19 cellular contexts compared by ENCODE assay signal in genomic region chr7:45661302-45661995, GRCh38.
"Had no signal": no experiment of that assay in that cellular context is flagged by ENCODE, and none has a peak within 500 bp of the region (broad histone marks: within the 10 kb centered on the region; RNA-seq: fewer than 3 reads in every experiment).

No MANE protein-coding gene starts in this region.

- H3K27me3 Mint-ChIP-seq: activated B cell treated with CpG ODN at 0.5 μM for 24 hours; activated naive CD8-positive, alpha-beta T cell treated with anti-CD3 and anti-CD28 coated beads for 36 hours; stimulated activated naive CD8-positive, alpha-beta T cell treated with anti-CD3 and anti-CD28 coated beads, Interleukin-15, Interleukin-2, amounts not matched to agents 100 ng/mL and 50 ng/mL, for 24 hours; T-cell had no signal

- ATAC-seq: activated T-helper 17 cell treated with anti-CD3 and anti-CD28 coated beads, Interleukin-2, amount 50 U/mL, for 72 hours; T-cell; upper lobe of right lung had no signal

- H3K36me3 ChIP-seq: suprapubic skin, upper lobe of right lung had no signal

- H3K9me3 ChIP-seq: SK-N-SH, suprapubic skin, upper lobe of right lung had no signal

- H3K4me1 ChIP-seq: suprapubic skin, upper lobe of right lung had no signal

- H3K27ac ChIP-seq: skin epidermis, suprapubic skin, upper lobe of right lung had no signal

- H3K4me3 Mint-ChIP-seq: activated B cell treated with CpG ODN at 0.5 μM for 24 hours; activated naive CD8-positive, alpha-beta T cell treated with anti-CD3 and anti-CD28 coated beads for 36 hours; activated T-helper 17 cell treated with anti-CD3 and anti-CD28 coated beads, Interleukin-2, amount 50 U/mL, for 72 hours; stimulated activated naive CD8-positive, alpha-beta T cell treated with anti-CD3 and anti-CD28 coated beads, Interleukin-15, Interleukin-2, amounts not matched to agents 100 ng/mL and 50 ng/mL, for 24 hours; T-cell had no signal

- H3K4me3 ChIP-seq: dorsolateral prefrontal cortex, skin epidermis, suprapubic skin, upper lobe of right lung had no signal

- H3K27me3 ChIP-seq: dorsolateral prefrontal cortex, suprapubic skin, upper lobe of right lung had no signal

- H3K36me3 Mint-ChIP-seq: activated naive CD8-positive, alpha-beta T cell treated with anti-CD3 and anti-CD28 coated beads for 36 hours; T-cell had no signal

- H3K9me3 Mint-ChIP-seq: activated B cell treated with CpG ODN at 0.5 μM for 24 hours; activated naive CD8-positive, alpha-beta T cell treated with anti-CD3 and anti-CD28 coated beads for 36 hours; activated T-helper 17 cell treated with anti-CD3 and anti-CD28 coated beads, Interleukin-2, amount 50 U/mL, for 72 hours; T-cell had no signal

- DNase-seq: activated B cell treated with CpG ODN at 0.5 μM for 24 hours; activated CD4-positive, alpha-beta T cell treated with anti-CD3 and anti-CD28 coated beads for 4 hours; activated naive CD4-positive, alpha-beta T cell; activated naive CD8-positive, alpha-beta T cell treated with anti-CD3 and anti-CD28 coated beads for 36 hours; amniotic stem cell; erythroblast; hypothalamus; mammary epithelial cell; occipital lobe; SK-N-SH; stimulated activated CD4-positive, alpha-beta T cell treated with anti-CD3 and anti-CD28 coated beads, Interleukin-15, amount 100 ng/mL, for 24 hours; stimulated activated CD4-positive, alpha-beta T cell treated with anti-CD3 and anti-CD28 coated beads, Interleukin-2, amount 100 ng/mL, for 48 hours; T-cell; upper lobe of right lung had no signal

- H3K27ac Mint-ChIP-seq: activated B cell treated with CpG ODN at 0.5 μM for 24 hours; activated naive CD8-positive, alpha-beta T cell treated with anti-CD3 and anti-CD28 coated beads for 36 hours; activated T-helper 17 cell treated with anti-CD3 and anti-CD28 coated beads, Interleukin-2, amount 50 U/mL, for 72 hours; stimulated activated naive CD8-positive, alpha-beta T cell treated with anti-CD3 and anti-CD28 coated beads, Interleukin-15, Interleukin-2, amounts not matched to agents 100 ng/mL and 50 ng/mL, for 24 hours; T-cell had no signal

- H3K4me1 Mint-ChIP-seq: activated B cell treated with CpG ODN at 0.5 μM for 24 hours; activated naive CD8-positive, alpha-beta T cell treated with anti-CD3 and anti-CD28 coated beads for 36 hours; activated T-helper 17 cell treated with anti-CD3 and anti-CD28 coated beads, Interleukin-2, amount 50 U/mL, for 72 hours; T-cell had no signal
